ENCODE assay signal across 7 cellular contexts in genomic region chr19:8739291-8740065, GRCh38. TPM values are rescaled to one million over a fixed set of nuclear protein-coding genes. Genes with fewer than 3 reads are reported as not detected.
"Had no signal": no experiment of that assay in that cellular context is flagged by ENCODE, and none has a peak within 500 bp of the region (broad histone marks: within the 10 kb centered on the region; RNA-seq: fewer than 3 reads in every experiment).

No MANE protein-coding gene starts in this region.

RNA-seq across cellular contexts. Expression of gene OR2Z1, which starts 18.0 kb away (rescaled TPM):
- total RNA-seq: GM23248, GM23338, H1, H4, H7, H9, HFFc6 had no signal
- polyA plus RNA-seq: GM23248, GM23338, H1 had no signal

RNA-seq across cellular contexts. Expression of gene ACTL9, which starts 40.9 kb away (rescaled TPM):
- total RNA-seq: GM23248, GM23338, H1, H4, H7, H9, HFFc6 had no signal
- polyA plus RNA-seq: GM23248, GM23338, H1 had no signal
